In genomic region chr20:25389381-25389857, GRCh38 we compare ENCODE assay signal across 8 cellular contexts. TPM values are rescaled to one million over a fixed set of nuclear protein-coding genes. Genes with fewer than 3 reads are reported as not detected.
A peak's percentile ranks its signal among the peaks of the same experiment; 100 is the strongest.
DNase-seq lines count a peak whose midpoint lies in the region; ATAC-seq and TF ChIP-seq lines count a peak whose summit lies in the region.

No MANE protein-coding gene starts in this region.

- H3K4me3 Mint-ChIP-seq in activated naive CD8-positive, alpha-beta T cell = peak overlapping the region; percentile 89

- no peaks in the 10 kb centered on the region for H3K36me3 ChIP-seq in spleen

- DNase-seq in NCI-H1417 (lab: John Stamatoyannopoulos, UW) = peak in 2 of 3 experiments; percentile 46 to 80
- no peak for DNase-seq in NCI-H1417 treated with DMSO at 0.1 percent for 48 hours (lab: John Stamatoyannopoulos, UW)
- DNase-seq in HT1080 (ENCODE audit: low read depth) = peak; percentile 19
- no peak for DNase-seq in spleen
- DNase-seq in KG1 (lab: John Stamatoyannopoulos, UW) = no peak

- peaks cover 2% of the 10 kb centered on the region for H3K36me3 Mint-ChIP-seq in activated naive CD8-positive, alpha-beta T cell

- H3K4me1 ChIP-seq in spleen = peaks cover 0 to 27% (median 23%) of the 10 kb centered on the region in 6 donors

- H3K27ac Mint-ChIP-seq in activated naive CD8-positive, alpha-beta T cell = peak overlapping the region; percentile 58

- H3K27me3 Mint-ChIP-seq in activated naive CD8-positive, alpha-beta T cell = no peaks in the 10 kb centered on the region

- peak overlapping the region in 6 of 8 donors; percentile 69 to 91 (median 89) for H3K27ac ChIP-seq in spleen

- WGBS in spleen, 5 donors = 19 to 24% (median 21%) methylated on average over 19 of the region's 19 CpGs

- H3K9me3 ChIP-seq in iPS-18c (ENCODE audit: control insufficient read depth, insufficient read depth, low read length) (no peaks in the 10 kb centered on the region), spleen (no peaks in the 10 kb centered on the region)

- H3K27me3 ChIP-seq in spleen (replicated peaks in 1 of 7) = no peaks in the 10 kb centered on the region

- H3K9me3 Mint-ChIP-seq in activated naive CD8-positive, alpha-beta T cell (ENCODE audit: low read depth) = no peaks in the 10 kb centered on the region

- no peak for ATAC-seq in GM18498 (IDR thresholded peaks at IDR 0.05; ENCODE audit: unreplicated experiment)

- TF ChIP-seq CTCF in spleen (IDR thresholded peaks at IDR 0.05 in 8 of 11, conservative IDR thresholded peaks at IDR 0.05 in 3 of 11) = no peak

- intact Hi-C loops in spleen (cut with DNase I; ENCODE audit: low total_unique reads) = loop anchor here (10.0 kb wide), 1 partner anchor 75 kb away; no protein-coding TSS in a partner anchor

- H3K4me1 Mint-ChIP-seq in activated naive CD8-positive, alpha-beta T cell (ENCODE audit: low read depth) = peaks cover 17% of the 10 kb centered on the region

- no peak for TF ChIP-seq POLR2A in spleen (IDR thresholded peaks at IDR 0.05)

- peak overlapping the region; percentile 89 for H3K4me3 ChIP-seq in iPS-18c (ENCODE audit: insufficient read depth, low read depth, low read length)
- H3K4me3 ChIP-seq in spleen = peak overlapping the region; percentile 64 to 94 (median 81)

RNA-seq across cellular contexts. Expression of gene ABHD12, which starts 1.2 kb away (rescaled TPM):
- total RNA-seq in HT1080 (2014; rRNA removed; shearing (Covaris generic)) = 43.9 and 50.2 TPM in 2 replicates
- polyA plus RNA-seq in HT1080 (2015; cell fraction: cytosol; rRNA removed) = 83.7 and 92.9 TPM in 2 replicates
- 43.3 and 50.3 TPM in 2 replicates for polyA plus RNA-seq in HT1080 (2015; cell fraction: nucleus; rRNA removed)
- total RNA-seq in spleen = 10 to 100 TPM; 21.5 to 36.9 (median 26.7) TPM
- 10 to 100 TPM; 16.1 to 20.0 (median 19.4) TPM for polyA plus RNA-seq in spleen

RNA-seq across cellular contexts. Expression of gene GINS1, which starts 18.1 kb away (rescaled TPM):
- 27.9 and 36.1 TPM in 2 replicates for total RNA-seq in HT1080 (2014; rRNA removed; shearing (Covaris generic))
- 21.6 and 23.2 TPM in 2 replicates for polyA plus RNA-seq in HT1080 (2015; cell fraction: cytosol; rRNA removed)
- 21.5 and 22.6 TPM in 2 replicates for polyA plus RNA-seq in HT1080 (2015; cell fraction: nucleus; rRNA removed)
- total RNA-seq in spleen = 1 to 10 TPM; 1.4 to 3.9 (median 2.8) TPM
- polyA plus RNA-seq in spleen = 1 to 10 TPM in 2 of 3 donors, under 1 TPM in 1; 0.85 to 2.9 (median 2.4) TPM

Comparison
In these comparisons a context has a peak if more than half of its experiments do, and no peak if none do; other contexts are left out.
1. DNase-seq: peak in NCI-H1417 (2 of 3) and HT1080 (single experiment); none in NCI-H1417 treated with DMSO at 0.1 percent for 48 hours (single experiment), spleen (single experiment) and KG1 (single experiment).